Comparison of ENCODE assay signal across 27 cellular contexts in the genomic region with DNA sequence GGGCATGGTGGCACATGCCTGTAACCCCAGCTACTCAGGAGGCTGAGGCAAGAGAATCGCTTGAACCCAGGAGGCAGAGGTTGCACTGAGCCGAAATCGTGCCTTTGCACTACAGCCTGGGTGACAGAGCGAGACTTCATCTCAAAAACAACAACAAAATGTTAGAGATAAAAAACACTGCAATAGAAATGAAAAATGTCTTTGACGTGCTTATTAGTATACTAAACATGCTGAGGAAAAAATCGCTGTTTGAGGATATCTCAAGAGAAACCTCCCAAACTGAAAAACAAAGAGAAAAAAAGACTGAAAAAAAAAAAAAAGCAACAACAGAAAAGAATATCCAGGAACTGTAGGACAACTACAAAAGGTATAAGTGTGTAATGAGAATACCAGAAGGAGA.
"Had no signal": no experiment of that assay in that cellular context is flagged by ENCODE, and none has a peak within 500 bp of the region (broad histone marks: within the 10 kb centered on the region; RNA-seq: fewer than 3 reads in every experiment).

No MANE protein-coding gene starts in this region.

- FAIRE-seq: colon, endometrium, keratinocyte had no signal

- ATAC-seq: effector memory CD8-positive, alpha-beta T cell; esophagus mucosa; gastrocnemius medialis; heart right ventricle; left cardiac atrium; left lung; left ventricle myocardium superior; lower lobe of right lung; mucosa of descending colon had no signal

- H3K27ac ChIP-seq: coronary artery, dorsolateral prefrontal cortex, epithelial cell of prostate, esophagus squamous epithelium, gastrocnemius medialis, heart right ventricle, left lung, lower lobe of right lung had no signal

- DNase-seq: dermis blood vessel endothelial cell; dorsolateral prefrontal cortex; effector CD8-positive, alpha-beta T cell; effector memory CD8-positive, alpha-beta T cell; endodermal cell; erythroblast; esophagus squamous epithelium; foreskin fibroblast; foreskin melanocyte; gastrocnemius medialis; glutamatergic neuron; head of caudate nucleus; heart right ventricle; hippocampal formation; left cardiac atrium; left lung; left ventricle myocardium superior; lower lobe of right lung; mesenchymal stem cell; mucosa of descending colon; naive B cell had no signal

- H3K4me1 ChIP-seq: esophagus squamous epithelium, gastrocnemius medialis, heart right ventricle, left lung, lower lobe of right lung had no signal

- H3K36me3 ChIP-seq: esophagus squamous epithelium, gastrocnemius medialis, heart right ventricle, left lung, lower lobe of right lung had no signal

- H3K9me3 ChIP-seq: esophagus squamous epithelium, gastrocnemius medialis, mucosa of descending colon had no signal

- H3K27me3 ChIP-seq: dorsolateral prefrontal cortex, esophagus squamous epithelium, gastrocnemius medialis, heart right ventricle, left lung had no signal

- H3K4me3 ChIP-seq: coronary artery, dorsolateral prefrontal cortex, esophagus squamous epithelium, gastrocnemius medialis, heart right ventricle, left lung, lower lobe of right lung, mucosa of descending colon had no signal
